In genomic region chr4:81153714-81154323, GRCh38 we compare ENCODE assay signal across 8 cellular contexts.
DNase-seq lines count a peak whose midpoint lies in the region; TF ChIP-seq lines count a peak whose summit lies in the region.
"Not testable (repeated sequence)": the region's sequence is repeated elsewhere in the genome, so short reads cannot be mapped to it uniquely, and the experiment has no call there.

No MANE protein-coding gene starts in this region.

- H3K36me3 Mint-ChIP-seq in activated T-helper 1 cell treated with anti-CD3 and anti-CD28 coated beads, Interleukin-12 subunit alpha, Interleukin-12 subunit beta, Interleukin-2, Interleukin-4 antibody, amounts not matched to agents 30 ng/mL and 10 ng/mL and 1 ng/mL, durations not matched to agents 14 hours and 24 hours and 36 hours (ENCODE audit: low read depth); osteocyte (ENCODE audit: unreplicated experiment): not testable (repeated sequence)

- H3K27ac Mint-ChIP-seq in activated T-helper 1 cell treated with anti-CD3 and anti-CD28 coated beads, Interleukin-12 subunit alpha, Interleukin-12 subunit beta, Interleukin-2, Interleukin-4 antibody, amounts not matched to agents 30 ng/mL and 10 ng/mL and 1 ng/mL, durations not matched to agents 14 hours and 24 hours and 36 hours; osteocyte (ENCODE audit: unreplicated experiment): not testable (repeated sequence)

- H3K27ac ChIP-seq in ectodermal cell (ENCODE audit: insufficient read depth, low read depth, low read length, poor library complexity, severe bottlenecking) = not testable (repeated sequence)
- H3K27ac ChIP-seq in transverse colon = peak overlapping the region; percentile 53 to 79 (median 74)

- H3K4me3 ChIP-seq in ectodermal cell (ENCODE audit: insufficient read depth, low read depth, low read length) = peak overlapping the region; percentile 6
- peak overlapping the region; percentile 25; the same call in 1 of the 2 replicates for H3K4me3 ChIP-seq in iPS-18c (ENCODE audit: insufficient read depth, low read depth, low read length)
- peak overlapping the region in 3 of 4 donors; percentile 33 to 51 (median 34) for H3K4me3 ChIP-seq in transverse colon

- not testable (repeated sequence) for TF ChIP-seq EP300 in transverse colon (IDR thresholded peaks at IDR 0.05; ENCODE audit: low read depth)

- H3K27me3 ChIP-seq in ectodermal cell (ENCODE audit: control insufficient read depth, insufficient read depth, low read length, poor library complexity, severe bottlenecking); transverse colon: not testable (repeated sequence)

- peak; percentile 43 for TF ChIP-seq POLR2A in transverse colon (IDR thresholded peaks at IDR 0.05)

- 57 to 63% methylated on average over 26 to 28 of the region's 30 CpGs for WGBS in ectodermal cell, 2 experiments
- WGBS in transverse colon (ENCODE audit: low coverage in 1 of 2), 2 donors = 49 to 52% methylated on average over 6 to 30 of the region's 30 CpGs

- not testable (repeated sequence) for H3K27me3 Mint-ChIP-seq in activated T-helper 1 cell treated with anti-CD3 and anti-CD28 coated beads, Interleukin-12 subunit alpha, Interleukin-12 subunit beta, Interleukin-2, Interleukin-4 antibody, amounts not matched to agents 30 ng/mL and 10 ng/mL and 1 ng/mL, durations not matched to agents 14 hours and 24 hours and 36 hours (ENCODE audit: insufficient read depth); osteocyte (ENCODE audit: unreplicated experiment)

- not testable (repeated sequence) for H3K4me1 ChIP-seq in ectodermal cell (ENCODE audit: control insufficient read depth, insufficient read depth, low read length); transverse colon

- peak; percentile 58 for DNase-seq in DMS53 (lab: John Stamatoyannopoulos, UW)
- peak; percentile 12 for DNase-seq in NCI-H2029 (lab: John Stamatoyannopoulos, UW)
- peak; percentile 40 for DNase-seq in SW480 (ENCODE audit: low spot score)
- DNase-seq in activated T-helper 1 cell treated with anti-CD3 and anti-CD28 coated beads, Interleukin-12 subunit alpha, Interleukin-12 subunit beta, Interleukin-2, Interleukin-4 antibody, amounts not matched to agents 30 ng/mL and 10 ng/mL and 1 ng/mL, durations not matched to agents 14 hours and 24 hours and 36 hours (ENCODE audit: low spot score) = peak; percentile 0
- DNase-seq in osteocyte (ENCODE audit: extremely low spot score, unreplicated experiment) = not testable (repeated sequence)
- peak; percentile 67 for DNase-seq in transverse colon

- in situ Hi-C loops in transverse colon (cut with MboI; ENCODE audit: low pct_ligation_motif_present in 1 of 4, low pct_unique_long_range_greater_than_20kb in 1 of 4, low sequenced_read_pairs in 3 of 4) = not testable (repeated sequence)

- peak overlapping the region; percentile 70 for H3K4me3 Mint-ChIP-seq in activated T-helper 1 cell treated with anti-CD3 and anti-CD28 coated beads, Interleukin-12 subunit alpha, Interleukin-12 subunit beta, Interleukin-2, Interleukin-4 antibody, amounts not matched to agents 30 ng/mL and 10 ng/mL and 1 ng/mL, durations not matched to agents 14 hours and 24 hours and 36 hours
- H3K4me3 Mint-ChIP-seq in osteocyte (ENCODE audit: unreplicated experiment) = peak overlapping the region; percentile 68

- not testable (repeated sequence) for H3K4me1 Mint-ChIP-seq in activated T-helper 1 cell treated with anti-CD3 and anti-CD28 coated beads, Interleukin-12 subunit alpha, Interleukin-12 subunit beta, Interleukin-2, Interleukin-4 antibody, amounts not matched to agents 30 ng/mL and 10 ng/mL and 1 ng/mL, durations not matched to agents 14 hours and 24 hours and 36 hours (ENCODE audit: low read depth); osteocyte (ENCODE audit: unreplicated experiment)

- not testable (repeated sequence) for H3K9me3 Mint-ChIP-seq in activated T-helper 1 cell treated with anti-CD3 and anti-CD28 coated beads, Interleukin-12 subunit alpha, Interleukin-12 subunit beta, Interleukin-2, Interleukin-4 antibody, amounts not matched to agents 30 ng/mL and 10 ng/mL and 1 ng/mL, durations not matched to agents 14 hours and 24 hours and 36 hours; osteocyte (ENCODE audit: unreplicated experiment)

- intact Hi-C loops in activated T-helper 1 cell treated with anti-CD3 and anti-CD28 coated beads, Interleukin-12 subunit alpha, Interleukin-12 subunit beta, Interleukin-2, Interleukin-4 antibody, amounts not matched to agents 30 ng/mL and 10 ng/mL and 1 ng/mL, durations not matched to agents 14 hours and 24 hours and 36 hours (cut with micrococcal nuclease); transverse colon (cut with DNase I; ENCODE audit: low total_unique reads): not testable (repeated sequence)

- H3K9me3 ChIP-seq in ectodermal cell (ENCODE audit: control insufficient read depth, low read length); iPS-18c (ENCODE audit: control insufficient read depth, insufficient read depth, low read length); transverse colon: not testable (repeated sequence)

- H3K36me3 ChIP-seq in ectodermal cell (ENCODE audit: control insufficient read depth, insufficient read depth, low read length); transverse colon: not testable (repeated sequence)

- not testable (repeated sequence) for TF ChIP-seq CTCF in osteocyte (IDR thresholded peaks at IDR 0.05); transverse colon (IDR thresholded peaks at IDR 0.05)
